ENCODE assay signal across 21 cellular contexts in the genomic region with DNA sequence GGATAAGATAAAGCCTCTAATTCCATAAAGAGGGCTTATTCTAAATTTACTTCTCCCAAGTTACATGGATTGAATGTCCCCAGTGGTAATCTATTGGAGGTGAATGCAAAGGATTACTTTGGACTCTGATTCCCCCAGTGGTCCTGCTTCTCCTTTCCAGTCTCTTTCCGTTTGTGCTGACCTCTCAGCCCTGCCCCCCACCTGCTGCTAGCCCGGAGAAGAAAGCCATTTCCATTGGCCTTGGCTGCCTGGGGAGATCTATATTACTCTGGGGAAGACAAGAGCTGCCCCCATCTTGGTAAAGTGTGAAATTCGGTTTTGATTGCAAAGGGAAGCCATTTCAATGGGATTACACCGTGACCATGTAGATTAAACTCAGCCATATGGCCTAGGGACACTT. TPM values are rescaled to one million over a fixed set of nuclear protein-coding genes. Genes with fewer than 3 reads are reported as not detected.
DNase-seq lines count a peak whose midpoint lies in the region; ATAC-seq and TF ChIP-seq lines count a peak whose summit lies in the region.
"Had no signal": no experiment of that assay in that cellular context is flagged by ENCODE, and none has a peak within 500 bp of the region (broad histone marks: within the 10 kb centered on the region; RNA-seq: fewer than 3 reads in every experiment).

No MANE protein-coding gene starts in this region.

- H3K36me3 Mint-ChIP-seq in WTC11 = no peaks in the 10 kb centered on the region
- H3K36me3 Mint-ChIP-seq: CD4-positive, CD25-positive, alpha-beta regulatory T cell; CD8-positive, alpha-beta memory T cell had no signal

- H3K27ac ChIP-seq in osteoblast (ENCODE audit: low read depth, low read length) = no peak overlapping the region
- H3K27ac ChIP-seq: HL-60 had no signal

- ATAC-seq in WTC11 = peak; percentile 72
- ATAC-seq in GM21737 (IDR thresholded peaks at IDR 0.05; ENCODE audit: unreplicated experiment) = no peak

- no peak overlapping the region for H2AFZ ChIP-seq in osteoblast (ENCODE audit: low read length)

- CTCF ChIA-PET in WTC11 (lab: Charles Lee) = interaction anchor here (1.5 kb wide), 1 partner anchor 20 kb away, joined by 5 read pairs; no protein-coding TSS in a partner anchor

- no peak for TF ChIP-seq CTCF in WTC11 (IDR thresholded peaks at IDR 0.05)
- no peak for TF ChIP-seq CTCF in osteoblast (IDR thresholded peaks at IDR 0.05; ENCODE audit: extremely low read depth, low read depth, low read length)

- no peaks in the 10 kb centered on the region for H3K9me3 Mint-ChIP-seq in WTC11
- H3K9me3 Mint-ChIP-seq: CD4-positive, CD25-positive, alpha-beta regulatory T cell had no signal

- H3K27me3 ChIP-seq in osteoblast (ENCODE audit: insufficient read depth, low read length) = no peaks in the 10 kb centered on the region
- H3K27me3 ChIP-seq: BE2C had no signal

- H3K4me2 ChIP-seq in osteoblast (ENCODE audit: insufficient read depth, low read length) = no peak overlapping the region

- H3K4me3 Mint-ChIP-seq in WTC11 = no peak overlapping the region
- H3K4me3 Mint-ChIP-seq: CD4-positive, CD25-positive, alpha-beta regulatory T cell; CD8-positive, alpha-beta memory T cell had no signal

- H3K36me3 ChIP-seq in osteoblast (ENCODE audit: insufficient read depth, low read length) = no peaks in the 10 kb centered on the region
- H3K36me3 ChIP-seq: BE2C had no signal

- DNase-seq in NCI-H2227 (lab: John Stamatoyannopoulos, UW; ENCODE audit: unreplicated experiment) (peak; percentile 18), NCI-H2227 treated with DMSO at 0.1 percent for 48 hours (lab: John Stamatoyannopoulos, UW) (no peak), NCI-H69 (lab: John Stamatoyannopoulos, UW) (peak; percentile 12), WTC11 (ENCODE audit: low spot score) (no peak), Ammon's horn (ENCODE audit: low spot score) (no peak), osteoblast (ENCODE audit: insufficient read length, low spot score, missing footprints) (no peak)
- DNase-seq: BE2C; C1 segment of cervical spinal cord; CD4-positive, CD25-positive, alpha-beta regulatory T cell; CD8-positive, alpha-beta memory T cell; COR-L47; DMS 273 treated with DMSO at 0.1 percent for 48 hours; DMS79; GDM1; HCEC 1CT had no signal

- H3K9me3 ChIP-seq in osteoblast (ENCODE audit: low read depth, low read length) = no peaks in the 10 kb centered on the region
- H3K9me3 ChIP-seq: BE2C had no signal

- no peaks in the 10 kb centered on the region for H3K4me1 ChIP-seq in osteoblast (ENCODE audit: insufficient read depth, low read length)
- H3K4me1 ChIP-seq: BE2C had no signal

- H3K4me1 Mint-ChIP-seq in WTC11 = peaks cover 18% of the 10 kb centered on the region

- H4K20me1 ChIP-seq in osteoblast (ENCODE audit: insufficient read depth, low read length) = no peaks in the 10 kb centered on the region

- no peak overlapping the region for H3K27ac Mint-ChIP-seq in WTC11
- H3K27ac Mint-ChIP-seq: CD4-positive, CD25-positive, alpha-beta regulatory T cell; CD8-positive, alpha-beta memory T cell had no signal

- POLR2A ChIA-PET in WTC11 (lab: Charles Lee) = no interaction called here

- no peaks in the 10 kb centered on the region for H3K79me2 ChIP-seq in osteoblast (ENCODE audit: insufficient read depth, low read length)

- H3K27me3 Mint-ChIP-seq in WTC11 (ENCODE audit: low read depth) = peaks cover 63% of the 10 kb centered on the region

- H3K4me3 ChIP-seq in osteoblast (ENCODE audit: insufficient read depth, low read length) = no peak overlapping the region

TF ChIP-seq in WTC11, 78 proteins besides CTCF, POLR2A, EP300 and RAD21 (continues in another document):
- TF ChIP-seq NFYB (CRISPR knock-in tag; conservative IDR thresholded peaks at IDR 0.05; ENCODE audit: low read depth) (no peak), PRRX2 (CRISPR knock-in tag; IDR thresholded peaks at IDR 0.05) (no peak), ZNF396 (CRISPR knock-in tag; IDR thresholded peaks at IDR 0.05; ENCODE audit: borderline replicate concordance) (no peak), JUN (CRISPR knock-in tag; IDR thresholded peaks at IDR 0.05) (no peak), FOXP1 (CRISPR knock-in tag; IDR thresholded peaks at IDR 0.05; ENCODE audit: borderline replicate concordance) (no peak), NR1H2 (CRISPR knock-in tag; IDR thresholded peaks at IDR 0.05) (no peak), ZNF138 (CRISPR knock-in tag; conservative IDR thresholded peaks at IDR 0.05) (no peak), FOXK1 (CRISPR knock-in tag; IDR thresholded peaks at IDR 0.05) (no peak), TP53 (CRISPR knock-in tag; IDR thresholded peaks at IDR 0.05) (no peak)
- TF ChIP-seq, protein P1, sequence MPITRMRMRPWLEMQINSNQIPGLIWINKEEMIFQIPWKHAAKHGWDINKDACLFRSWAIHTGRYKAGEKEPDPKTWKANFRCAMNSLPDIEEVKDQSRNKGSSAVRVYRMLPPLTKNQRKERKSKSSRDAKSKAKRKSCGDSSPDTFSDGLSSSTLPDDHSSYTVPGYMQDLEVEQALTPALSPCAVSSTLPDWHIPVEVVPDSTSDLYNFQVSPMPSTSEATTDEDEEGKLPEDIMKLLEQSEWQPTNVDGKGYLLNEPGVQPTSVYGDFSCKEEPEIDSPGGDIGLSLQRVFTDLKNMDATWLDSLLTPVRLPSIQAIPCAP (CRISPR knock-in tag; IDR thresholded peaks at IDR 0.05) = no peak
- TF ChIP-seq, protein P2, sequence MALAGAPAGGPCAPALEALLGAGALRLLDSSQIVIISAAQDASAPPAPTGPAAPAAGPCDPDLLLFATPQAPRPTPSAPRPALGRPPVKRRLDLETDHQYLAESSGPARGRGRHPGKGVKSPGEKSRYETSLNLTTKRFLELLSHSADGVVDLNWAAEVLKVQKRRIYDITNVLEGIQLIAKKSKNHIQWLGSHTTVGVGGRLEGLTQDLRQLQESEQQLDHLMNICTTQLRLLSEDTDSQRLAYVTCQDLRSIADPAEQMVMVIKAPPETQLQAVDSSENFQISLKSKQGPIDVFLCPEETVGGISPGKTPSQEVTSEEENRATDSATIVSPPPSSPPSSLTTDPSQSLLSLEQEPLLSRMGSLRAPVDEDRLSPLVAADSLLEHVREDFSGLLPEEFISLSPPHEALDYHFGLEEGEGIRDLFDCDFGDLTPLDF (CRISPR knock-in tag; IDR thresholded peaks at IDR 0.05) = no peak
- TF ChIP-seq, protein P3, sequence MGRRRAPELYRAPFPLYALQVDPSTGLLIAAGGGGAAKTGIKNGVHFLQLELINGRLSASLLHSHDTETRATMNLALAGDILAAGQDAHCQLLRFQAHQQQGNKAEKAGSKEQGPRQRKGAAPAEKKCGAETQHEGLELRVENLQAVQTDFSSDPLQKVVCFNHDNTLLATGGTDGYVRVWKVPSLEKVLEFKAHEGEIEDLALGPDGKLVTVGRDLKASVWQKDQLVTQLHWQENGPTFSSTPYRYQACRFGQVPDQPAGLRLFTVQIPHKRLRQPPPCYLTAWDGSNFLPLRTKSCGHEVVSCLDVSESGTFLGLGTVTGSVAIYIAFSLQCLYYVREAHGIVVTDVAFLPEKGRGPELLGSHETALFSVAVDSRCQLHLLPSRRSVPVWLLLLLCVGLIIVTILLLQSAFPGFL (CRISPR knock-in tag; IDR thresholded peaks at IDR 0.05; ENCODE audit: borderline replicate concordance) = no peak
- TF ChIP-seq, protein P4, sequence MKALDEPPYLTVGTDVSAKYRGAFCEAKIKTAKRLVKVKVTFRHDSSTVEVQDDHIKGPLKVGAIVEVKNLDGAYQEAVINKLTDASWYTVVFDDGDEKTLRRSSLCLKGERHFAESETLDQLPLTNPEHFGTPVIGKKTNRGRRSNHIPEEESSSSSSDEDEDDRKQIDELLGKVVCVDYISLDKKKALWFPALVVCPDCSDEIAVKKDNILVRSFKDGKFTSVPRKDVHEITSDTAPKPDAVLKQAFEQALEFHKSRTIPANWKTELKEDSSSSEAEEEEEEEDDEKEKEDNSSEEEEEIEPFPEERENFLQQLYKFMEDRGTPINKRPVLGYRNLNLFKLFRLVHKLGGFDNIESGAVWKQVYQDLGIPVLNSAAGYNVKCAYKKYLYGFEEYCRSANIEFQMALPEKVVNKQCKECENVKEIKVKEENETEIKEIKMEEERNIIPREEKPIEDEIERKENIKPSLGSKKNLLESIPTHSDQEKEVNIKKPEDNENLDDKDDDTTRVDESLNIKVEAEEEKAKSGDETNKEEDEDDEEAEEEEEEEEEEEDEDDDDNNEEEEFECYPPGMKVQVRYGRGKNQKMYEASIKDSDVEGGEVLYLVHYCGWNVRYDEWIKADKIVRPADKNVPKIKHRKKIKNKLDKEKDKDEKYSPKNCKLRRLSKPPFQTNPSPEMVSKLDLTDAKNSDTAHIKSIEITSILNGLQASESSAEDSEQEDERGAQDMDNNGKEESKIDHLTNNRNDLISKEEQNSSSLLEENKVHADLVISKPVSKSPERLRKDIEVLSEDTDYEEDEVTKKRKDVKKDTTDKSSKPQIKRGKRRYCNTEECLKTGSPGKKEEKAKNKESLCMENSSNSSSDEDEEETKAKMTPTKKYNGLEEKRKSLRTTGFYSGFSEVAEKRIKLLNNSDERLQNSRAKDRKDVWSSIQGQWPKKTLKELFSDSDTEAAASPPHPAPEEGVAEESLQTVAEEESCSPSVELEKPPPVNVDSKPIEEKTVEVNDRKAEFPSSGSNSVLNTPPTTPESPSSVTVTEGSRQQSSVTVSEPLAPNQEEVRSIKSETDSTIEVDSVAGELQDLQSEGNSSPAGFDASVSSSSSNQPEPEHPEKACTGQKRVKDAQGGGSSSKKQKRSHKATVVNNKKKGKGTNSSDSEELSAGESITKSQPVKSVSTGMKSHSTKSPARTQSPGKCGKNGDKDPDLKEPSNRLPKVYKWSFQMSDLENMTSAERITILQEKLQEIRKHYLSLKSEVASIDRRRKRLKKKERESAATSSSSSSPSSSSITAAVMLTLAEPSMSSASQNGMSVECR (CRISPR knock-in tag; IDR thresholded peaks at IDR 0.05; ENCODE audit: borderline replicate concordance) = no peak
- TF ChIP-seq, protein P5, sequence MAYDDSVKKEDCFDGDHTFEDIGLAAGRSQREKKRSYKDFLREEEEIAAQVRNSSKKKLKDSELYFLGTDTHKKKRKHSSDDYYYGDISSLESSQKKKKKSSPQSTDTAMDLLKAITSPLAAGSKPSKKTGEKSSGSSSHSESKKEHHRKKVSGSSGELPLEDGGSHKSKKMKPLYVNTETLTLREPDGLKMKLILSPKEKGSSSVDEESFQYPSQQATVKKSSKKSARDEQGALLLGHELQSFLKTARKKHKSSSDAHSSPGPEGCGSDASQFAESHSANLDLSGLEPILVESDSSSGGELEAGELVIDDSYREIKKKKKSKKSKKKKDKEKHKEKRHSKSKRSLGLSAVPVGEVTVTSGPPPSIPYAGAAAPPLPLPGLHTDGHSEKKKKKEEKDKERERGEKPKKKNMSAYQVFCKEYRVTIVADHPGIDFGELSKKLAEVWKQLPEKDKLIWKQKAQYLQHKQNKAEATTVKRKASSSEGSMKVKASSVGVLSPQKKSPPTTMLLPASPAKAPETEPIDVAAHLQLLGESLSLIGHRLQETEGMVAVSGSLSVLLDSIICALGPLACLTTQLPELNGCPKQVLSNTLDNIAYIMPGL (CRISPR knock-in tag; IDR thresholded peaks at IDR 0.05) = no peak

RNA-seq across cellular contexts. Expression of a gene that starts 13.3 kb away (rescaled TPM):
- total RNA-seq in WTC11 (2021) = 0.07 to 0.14 TPM (median 0.07 TPM) in 3 replicates
- total RNA-seq in osteoblast = not detected in 2 replicates
- total RNA-seq: A172; CD4-positive, CD25-positive, alpha-beta regulatory T cell; CD8-positive, alpha-beta memory T cell; H4; HT1080 had no signal

RNA-seq across cellular contexts. Expression of a gene that starts 53.7 kb away (rescaled TPM):
- 4.0 to 9.8 TPM (median 5.7 TPM) in 3 replicates for total RNA-seq in WTC11 (2021)
- not detected in 2 replicates for total RNA-seq in osteoblast
- total RNA-seq: A172; CD4-positive, CD25-positive, alpha-beta regulatory T cell; Daoy; HT1080 had no signal

Comparison
In these comparisons a context has a peak if more than half of its experiments do, and no peak if none do; other contexts are left out.
1. DNase-seq: peak in NCI-H2227 (single experiment) and NCI-H69 (single experiment); none in NCI-H2227 treated with DMSO at 0.1 percent for 48 hours (single experiment), WTC11 (single experiment), Ammon's horn (single experiment) and osteoblast (single experiment).